In the genomic region with DNA sequence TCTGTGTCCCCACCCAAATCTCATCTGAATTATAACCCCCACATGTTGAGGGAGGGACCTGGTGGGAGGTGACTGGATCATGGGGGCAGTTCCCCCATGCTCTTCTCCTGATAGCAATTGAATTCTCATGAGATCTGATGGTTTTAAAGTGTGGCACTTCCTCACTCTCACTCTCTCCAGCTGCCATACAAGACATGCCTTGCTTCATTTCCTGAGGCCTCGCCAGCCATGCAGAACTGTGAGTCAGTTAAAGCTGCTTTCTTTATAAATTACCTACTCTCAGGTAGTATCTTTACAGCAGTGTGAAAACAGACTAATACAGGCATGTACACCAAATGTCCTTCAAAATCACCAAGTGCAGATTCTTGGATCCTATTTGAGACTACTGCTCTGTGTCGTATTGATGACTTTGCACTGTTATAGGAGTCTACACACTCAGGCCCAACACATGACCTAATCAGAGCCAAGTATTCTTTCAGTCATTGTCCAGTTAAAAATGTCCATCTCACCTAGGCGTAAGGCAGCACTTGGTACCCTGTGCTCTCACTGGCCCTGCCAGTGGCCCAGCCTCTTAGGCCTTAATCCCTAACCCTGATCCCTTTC, we compare ENCODE assay signal across 13 cellular contexts. TPM values are rescaled to one million over a fixed set of nuclear protein-coding genes. Genes with fewer than 3 reads are reported as not detected.
DNase-seq lines count a peak whose midpoint lies in the region; ATAC-seq and TF ChIP-seq lines count a peak whose summit lies in the region.
"Had no signal": no experiment of that assay in that cellular context is flagged by ENCODE, and none has a peak within 500 bp of the region (broad histone marks: within the 10 kb centered on the region; RNA-seq: fewer than 3 reads in every experiment).

No MANE protein-coding gene starts in this region.

- H3K4me1 ChIP-seq in neural progenitor cell: no peaks in the 10 kb centered on the region

- H3K27me3 ChIP-seq in neural progenitor cell (no peaks in the 10 kb centered on the region), MG63 (no peaks in the 10 kb centered on the region)

- no peak overlapping the region for H3K9ac ChIP-seq in neural progenitor cell

- H3K36me3 Mint-ChIP-seq in neural progenitor cell (peaks cover 6% of the 10 kb centered on the region), natural killer cell (no peaks in the 10 kb centered on the region)

- ATAC-seq in GM18511 (IDR thresholded peaks at IDR 0.05; ENCODE audit: unreplicated experiment): peak; percentile 91
- ATAC-seq in HG02759 (IDR thresholded peaks at IDR 0.05; ENCODE audit: unreplicated experiment): peak; percentile 85
- ATAC-seq in natural killer cell: no peak

- intact Hi-C loops in natural killer cell (cut with micrococcal nuclease): no loop called here

- no peaks in the 10 kb centered on the region for H3K27me3 Mint-ChIP-seq in neural progenitor cell (ENCODE audit: insufficient read depth, low read depth)
- no peaks in the 10 kb centered on the region for H3K27me3 Mint-ChIP-seq in natural killer cell (ENCODE audit: low read depth in 2 of 2)

- H3K79me2 ChIP-seq in neural progenitor cell (ENCODE audit: low read depth): no peaks in the 10 kb centered on the region

- no peaks in the 10 kb centered on the region for H3K9me3 ChIP-seq in neural progenitor cell (ENCODE audit: low read depth)
- H3K9me3 ChIP-seq in MG63: peaks cover 4% of the 10 kb centered on the region; the same call in 1 of the 2 replicates

- H4K20me1 ChIP-seq in neural progenitor cell (ENCODE audit: low read depth): no peaks in the 10 kb centered on the region

- H3K27ac Mint-ChIP-seq in neural progenitor cell: no peak overlapping the region
- H3K27ac Mint-ChIP-seq in natural killer cell: no peak overlapping the region
- H3K27ac Mint-ChIP-seq: activated T-helper 1 cell treated with anti-CD3 and anti-CD28 coated beads, Interleukin-12 subunit alpha, Interleukin-12 subunit beta, Interleukin-2, Interleukin-4 antibody, amounts not matched to agents 30 ng/mL and 10 ng/mL and 1 ng/mL, durations not matched to agents 14 hours and 24 hours and 36 hours had no signal

- H3K9me3 Mint-ChIP-seq in neural progenitor cell: peaks cover 13% of the 10 kb centered on the region
- no peaks in the 10 kb centered on the region for H3K9me3 Mint-ChIP-seq in natural killer cell
- H3K9me3 Mint-ChIP-seq: activated T-helper 1 cell treated with anti-CD3 and anti-CD28 coated beads, Interleukin-12 subunit alpha, Interleukin-12 subunit beta, Interleukin-2, Interleukin-4 antibody, amounts not matched to agents 30 ng/mL and 10 ng/mL and 1 ng/mL, durations not matched to agents 14 hours and 24 hours and 36 hours had no signal

- H3K4me2 ChIP-seq in neural progenitor cell: no peak overlapping the region

- no peaks in the 10 kb centered on the region for H3F3A ChIP-seq in neural progenitor cell (ENCODE audit: low read depth)

- no peaks in the 10 kb centered on the region for H3K4me1 Mint-ChIP-seq in neural progenitor cell
- no peaks in the 10 kb centered on the region for H3K4me1 Mint-ChIP-seq in natural killer cell

- H2AFZ ChIP-seq in neural progenitor cell (replicated peaks): peak overlapping the region; percentile 51

- TF ChIP-seq CTCF in NB4 (IDR thresholded peaks at IDR 0.05; ENCODE audit: low read depth, low read length) (no peak), neural progenitor cell (IDR thresholded peaks at IDR 0.05) (no peak), natural killer cell (IDR thresholded peaks at IDR 0.05) (no peak)

- H3K4me3 Mint-ChIP-seq in neural progenitor cell: no peak overlapping the region
- no peak overlapping the region for H3K4me3 Mint-ChIP-seq in natural killer cell
- H3K4me3 Mint-ChIP-seq: activated T-helper 1 cell treated with anti-CD3 and anti-CD28 coated beads, Interleukin-12 subunit alpha, Interleukin-12 subunit beta, Interleukin-2, Interleukin-4 antibody, amounts not matched to agents 30 ng/mL and 10 ng/mL and 1 ng/mL, durations not matched to agents 14 hours and 24 hours and 36 hours had no signal

- H3K27ac ChIP-seq in neural progenitor cell: no peak overlapping the region

- DNase-seq in NB4 (ENCODE audit: low read depth) (peak; percentile 48), neural progenitor cell (ENCODE audit: low spot score) (no peak), middle frontal gyrus (ENCODE audit: extremely low spot score, low spot score) (no peak), MG63 (no peak), NCI-H1048 (lab: John Stamatoyannopoulos, UW) (no peak), natural killer cell (no peak)
- DNase-seq: DND-41, GOT3, NCI-H69, substantia nigra had no signal

- TF ChIP-seq POLR2A in NB4 (IDR thresholded peaks at IDR 0.05; ENCODE audit: extremely low read depth, insufficient read length): no peak

- H3K4me3 ChIP-seq in NB4 (ENCODE audit: low read depth, low read length) (no peak overlapping the region), neural progenitor cell (no peak overlapping the region), MG63 (no peak overlapping the region)

- H3K36me3 ChIP-seq in neural progenitor cell (no peaks in the 10 kb centered on the region), MG63 (no peaks in the 10 kb centered on the region)

RNA-seq across cellular contexts. Expression of a gene that starts 52.8 kb away (rescaled TPM):
- total RNA-seq in neural progenitor cell (ENCODE audit: low replicate concordance) (33.3 and 33.9 TPM in 2 replicates), natural killer cell (10 to 100 TPM in 2 of 3 donors, 1 to 10 TPM in 1; 6.3 to 11.9 (median 10.6) TPM)
- 15.2 and 22.0 TPM in 2 replicates for total RNA-seq in MG63 (2014; rRNA removed; shearing (Covaris generic); ENCODE audit: low replicate concordance)

Comparison
In these comparisons a context has a peak if more than half of its experiments do, and no peak if none do; other contexts are left out.
1. ATAC-seq: peak in GM18511 (single experiment) and HG02759 (single experiment); none in natural killer cell (0 of 3).